In the genomic region with DNA sequence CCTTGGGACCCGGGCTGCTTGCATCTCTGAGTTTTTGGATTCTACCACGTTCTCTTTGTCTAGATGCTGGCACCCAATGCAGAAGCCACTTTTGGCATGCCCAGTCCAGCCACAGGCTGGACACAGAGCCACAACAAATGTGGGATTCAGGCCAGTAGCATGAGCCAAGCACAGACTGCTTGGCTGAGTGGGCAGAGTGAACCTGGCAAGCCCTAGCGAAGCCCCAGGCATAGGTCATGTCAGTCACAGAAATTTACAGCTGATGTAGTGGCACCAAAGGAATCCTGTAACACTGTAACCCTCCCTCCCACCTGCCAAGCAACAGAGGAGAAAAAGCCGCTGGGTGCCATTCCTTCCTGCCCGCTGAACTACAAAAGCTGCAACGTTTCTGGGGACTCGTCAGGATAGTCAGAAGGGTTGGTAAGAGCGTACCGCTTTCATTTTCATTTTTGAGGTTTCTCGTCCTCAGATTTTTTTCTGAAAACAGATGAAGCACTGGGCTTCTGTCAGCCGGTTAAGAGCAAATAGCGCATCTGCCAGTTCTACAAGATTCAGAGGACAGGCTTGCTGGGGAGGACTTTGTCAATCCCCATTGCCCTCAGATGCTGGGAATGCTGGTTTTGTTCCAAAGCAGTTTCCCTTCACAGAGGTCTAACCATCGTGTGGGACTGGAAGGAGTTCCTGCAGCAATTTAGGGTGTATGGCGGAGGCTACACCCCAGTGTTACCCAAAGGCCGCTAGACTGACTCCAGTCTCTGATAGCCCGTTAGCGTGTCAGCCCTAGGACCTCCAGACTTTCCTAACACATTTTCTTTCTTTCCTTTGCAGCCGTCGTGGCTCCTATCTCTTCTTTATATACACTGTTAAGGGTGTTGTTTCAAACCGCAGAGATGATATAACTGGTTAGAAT, we compare ENCODE assay signal across 17 cellular contexts.
A peak's percentile ranks its signal among the peaks of the same experiment; 100 is the strongest.
DNase-seq lines count a peak whose midpoint lies in the region; ATAC-seq and TF ChIP-seq lines count a peak whose summit lies in the region.
"Had no signal": no experiment of that assay in that cellular context is flagged by ENCODE, and none has a peak within 500 bp of the region (broad histone marks: within the 10 kb centered on the region; RNA-seq: fewer than 3 reads in every experiment).

No MANE protein-coding gene starts in this region.

- no peak for ATAC-seq in HG03571 (IDR thresholded peaks at IDR 0.05; ENCODE audit: unreplicated experiment)
- ATAC-seq in Right ventricle myocardium inferior: no peak

- H3K36me3 ChIP-seq in spleen: no peaks in the 10 kb centered on the region

- no peaks in the 10 kb centered on the region for H3K27me3 ChIP-seq in spleen (replicated peaks in 1 of 7)

- WGBS in spleen, 5 donors: 86 to 92% (median 89%) methylated on average over 18 to 20 of the region's 20 CpGs

- H3K9me3 ChIP-seq in spleen: peaks cover 0 to 71% (median 31%) of the 10 kb centered on the region in 8 donors

- no peak for TF ChIP-seq CTCF in spleen (IDR thresholded peaks at IDR 0.05 in 8 of 11, conservative IDR thresholded peaks at IDR 0.05 in 3 of 11)

- no peak overlapping the region for H3K27ac ChIP-seq in spleen

- H3K4me1 ChIP-seq in spleen: no peaks in the 10 kb centered on the region

- intact Hi-C loops in spleen (cut with DNase I; ENCODE audit: low total_unique reads) (no loop called here), Right ventricle myocardium inferior (cut with DNase I) (no loop called here)

- no peak overlapping the region for H3K4me3 ChIP-seq in Jurkat, Clone E6-1 (ENCODE audit: low read length)
- no peak overlapping the region for H3K4me3 ChIP-seq in spleen

- DNase-seq in Jurkat, Clone E6-1 (ENCODE audit: low read depth, low spot score): peak; percentile 6
- peak; percentile 17 for DNase-seq in RPMI7951 (ENCODE audit: low read depth)
- DNase-seq in cerebellum (ENCODE audit: low spot score): peak; percentile 50
- peak; percentile 41 for DNase-seq in spleen
- no peak for DNase-seq in activated T-cell treated with anti-CD3 and anti-CD28 coated beads, Interleukin-2, amount 50 U/mL, for 48 hours
- DNase-seq in Right ventricle myocardium inferior (ENCODE audit: missing footprints): no peak
- DNase-seq: ACHN; CD4-positive, CD25-positive, alpha-beta regulatory T cell; DMS79; HFFc6; NCI-H1048; NCI-H146; NCI-H2081 treated with DMSO at 0.1 percent for 48 hours; NCI-H2227 treated with DMSO at 0.1 percent for 48 hours; NCI-H526 treated with DMSO at 0.1 percent for 48 hours; SHP77 treated with DMSO at 0.1 percent for 48 hours had no signal

- TF ChIP-seq POLR2A in spleen (IDR thresholded peaks at IDR 0.05): no peak

Comparison
In these comparisons a context has a peak if more than half of its experiments do, and no peak if none do; other contexts are left out.
1. DNase-seq: peak in Jurkat, Clone E6-1 (single experiment), RPMI7951 (single experiment), cerebellum (single experiment) and spleen (single experiment); none in activated T-cell treated with anti-CD3 and anti-CD28 coated beads, Interleukin-2, amount 50 U/mL, for 48 hours (0 of 2) and Right ventricle myocardium inferior (single experiment).